Comparison of ENCODE assay signal across 17 cellular contexts in genomic region chr2:37412201-37412600, GRCh38.
"Had no signal": no experiment of that assay in that cellular context is flagged by ENCODE, and none has a peak within 500 bp of the region (broad histone marks: within the 10 kb centered on the region; RNA-seq: fewer than 3 reads in every experiment).

No MANE protein-coding gene starts in this region.

- H3K9me3 ChIP-seq: ascending aorta, gastrocnemius medialis, heart left ventricle, left lung, transverse colon, uterus had no signal

- DNase-seq: activated CD4-positive, alpha-beta T cell treated with anti-CD3 and anti-CD28 coated beads, Interleukin-2, amount 50 U/mL, for 4 hours; activated CD8-positive, alpha-beta memory T cell treated with anti-CD3 and anti-CD28 coated beads, Interleukin-2, amount 10 ng/mL, durations not matched to agents 7 days and 5 days; activated naive CD4-positive, alpha-beta T cell; cortex of kidney; effector CD4-positive, alpha-beta T cell; gastrocnemius medialis; heart left ventricle; left lung; midbrain; stimulated activated CD4-positive, alpha-beta T cell treated with anti-CD3 and anti-CD28 coated beads, Interleukin-12 subunit alpha, Interleukin-12 subunit beta, amount 100 ng/mL, for 4 hours; stimulated activated CD4-positive, alpha-beta T cell treated with anti-CD3 and anti-CD28 coated beads, Interleukin-2, amount 100 ng/mL, for 24 hours; stimulated activated naive CD8-positive, alpha-beta T cell treated with anti-CD3 and anti-CD28 coated beads, Interleukin-15, Interleukin-2, amounts not matched to agents 100 U/mL and 50 U/mL, for 24 hours; T-helper 2 cell; transverse colon; uterus had no signal

- H3K27ac ChIP-seq: ascending aorta, gastrocnemius medialis, heart left ventricle, left lung, transverse colon, uterus had no signal

- H3K36me3 ChIP-seq: ascending aorta, gastrocnemius medialis, heart left ventricle, left lung, transverse colon, uterus had no signal

- H3K27me3 ChIP-seq: ascending aorta, gastrocnemius medialis, heart left ventricle, left lung, transverse colon, uterus had no signal

- H3K4me1 ChIP-seq: uterus had no signal

- ATAC-seq: activated CD8-positive, alpha-beta memory T cell treated with anti-CD3 and anti-CD28 coated beads, Interleukin-2, amount 10 ng/mL, durations not matched to agents 7 days and 5 days; esophagus mucosa; gastrocnemius medialis; heart left ventricle; left lung; stimulated activated naive CD8-positive, alpha-beta T cell treated with anti-CD3 and anti-CD28 coated beads, Interleukin-15, Interleukin-2, amounts not matched to agents 100 U/mL and 50 U/mL, for 24 hours had no signal

- H3K4me3 ChIP-seq: ascending aorta, gastrocnemius medialis, heart left ventricle, left lung, transverse colon, uterus had no signal
